Comparison of ENCODE assay signal across 1 cellular context in the genomic region with DNA sequence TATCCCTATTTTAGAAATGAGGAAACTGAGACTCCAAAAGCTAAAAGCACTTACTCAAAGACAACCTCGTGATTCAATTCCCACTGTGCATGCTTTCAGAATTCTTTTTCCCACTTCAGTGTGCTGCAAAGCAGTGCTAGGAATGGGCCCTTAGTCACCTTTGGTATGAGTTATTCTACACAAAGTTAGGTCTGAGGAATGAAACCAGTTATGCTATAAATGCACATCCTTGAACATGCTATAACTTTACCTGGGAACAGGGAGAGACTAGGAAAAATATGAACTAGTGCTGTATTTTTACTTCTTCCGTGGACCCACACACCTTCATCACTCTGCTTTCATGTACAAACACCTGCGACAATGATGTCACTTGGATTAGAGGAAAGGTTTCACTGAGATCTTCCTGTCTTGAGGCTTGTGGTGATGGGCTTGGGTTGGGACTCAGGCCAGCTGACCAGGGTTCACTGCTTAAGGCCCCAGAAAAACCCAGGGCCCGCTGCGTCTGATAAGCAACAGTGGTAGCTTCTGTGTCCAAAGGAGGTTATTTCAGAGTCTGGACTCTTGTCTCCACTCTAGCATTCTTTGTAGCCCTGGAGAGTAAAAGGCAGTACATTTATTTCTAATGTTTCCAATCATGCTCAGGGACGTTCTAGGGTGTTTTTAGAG.
TF ChIP-seq lines count a peak whose summit lies in the region.

No MANE protein-coding gene starts in this region.

TF ChIP-seq in HCT116, 20 proteins besides CTCF, POLR2A, EP300 and RAD21 (continued from another document):
- TF ChIP-seq, protein P1, sequence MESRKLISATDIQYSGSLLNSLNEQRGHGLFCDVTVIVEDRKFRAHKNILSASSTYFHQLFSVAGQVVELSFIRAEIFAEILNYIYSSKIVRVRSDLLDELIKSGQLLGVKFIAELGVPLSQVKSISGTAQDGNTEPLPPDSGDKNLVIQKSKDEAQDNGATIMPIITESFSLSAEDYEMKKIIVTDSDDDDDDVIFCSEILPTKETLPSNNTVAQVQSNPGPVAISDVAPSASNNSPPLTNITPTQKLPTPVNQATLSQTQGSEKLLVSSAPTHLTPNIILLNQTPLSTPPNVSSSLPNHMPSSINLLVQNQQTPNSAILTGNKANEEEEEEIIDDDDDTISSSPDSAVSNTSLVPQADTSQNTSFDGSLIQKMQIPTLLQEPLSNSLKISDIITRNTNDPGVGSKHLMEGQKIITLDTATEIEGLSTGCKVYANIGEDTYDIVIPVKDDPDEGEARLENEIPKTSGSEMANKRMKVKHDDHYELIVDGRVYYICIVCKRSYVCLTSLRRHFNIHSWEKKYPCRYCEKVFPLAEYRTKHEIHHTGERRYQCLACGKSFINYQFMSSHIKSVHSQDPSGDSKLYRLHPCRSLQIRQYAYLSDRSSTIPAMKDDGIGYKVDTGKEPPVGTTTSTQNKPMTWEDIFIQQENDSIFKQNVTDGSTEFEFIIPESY (IDR thresholded peaks at IDR 0.05; ENCODE audit: extremely low read depth, insufficient replicate concordance, low read length) = no peak
- TF ChIP-seq, protein P2, sequence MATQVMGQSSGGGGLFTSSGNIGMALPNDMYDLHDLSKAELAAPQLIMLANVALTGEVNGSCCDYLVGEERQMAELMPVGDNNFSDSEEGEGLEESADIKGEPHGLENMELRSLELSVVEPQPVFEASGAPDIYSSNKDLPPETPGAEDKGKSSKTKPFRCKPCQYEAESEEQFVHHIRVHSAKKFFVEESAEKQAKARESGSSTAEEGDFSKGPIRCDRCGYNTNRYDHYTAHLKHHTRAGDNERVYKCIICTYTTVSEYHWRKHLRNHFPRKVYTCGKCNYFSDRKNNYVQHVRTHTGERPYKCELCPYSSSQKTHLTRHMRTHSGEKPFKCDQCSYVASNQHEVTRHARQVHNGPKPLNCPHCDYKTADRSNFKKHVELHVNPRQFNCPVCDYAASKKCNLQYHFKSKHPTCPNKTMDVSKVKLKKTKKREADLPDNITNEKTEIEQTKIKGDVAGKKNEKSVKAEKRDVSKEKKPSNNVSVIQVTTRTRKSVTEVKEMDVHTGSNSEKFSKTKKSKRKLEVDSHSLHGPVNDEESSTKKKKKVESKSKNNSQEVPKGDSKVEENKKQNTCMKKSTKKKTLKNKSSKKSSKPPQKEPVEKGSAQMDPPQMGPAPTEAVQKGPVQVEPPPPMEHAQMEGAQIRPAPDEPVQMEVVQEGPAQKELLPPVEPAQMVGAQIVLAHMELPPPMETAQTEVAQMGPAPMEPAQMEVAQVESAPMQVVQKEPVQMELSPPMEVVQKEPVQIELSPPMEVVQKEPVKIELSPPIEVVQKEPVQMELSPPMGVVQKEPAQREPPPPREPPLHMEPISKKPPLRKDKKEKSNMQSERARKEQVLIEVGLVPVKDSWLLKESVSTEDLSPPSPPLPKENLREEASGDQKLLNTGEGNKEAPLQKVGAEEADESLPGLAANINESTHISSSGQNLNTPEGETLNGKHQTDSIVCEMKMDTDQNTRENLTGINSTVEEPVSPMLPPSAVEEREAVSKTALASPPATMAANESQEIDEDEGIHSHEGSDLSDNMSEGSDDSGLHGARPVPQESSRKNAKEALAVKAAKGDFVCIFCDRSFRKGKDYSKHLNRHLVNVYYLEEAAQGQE (IDR thresholded peaks at IDR 0.05; ENCODE audit: low read depth) = no peak
- no peak for TF ChIP-seq FOSL1 (IDR thresholded peaks at IDR 0.05; ENCODE audit: low read depth)
- TF ChIP-seq ZFX (IDR thresholded peaks at IDR 0.05) = no peak
- no peak for TF ChIP-seq CBX3 (IDR thresholded peaks at IDR 0.05; ENCODE audit: low read depth)
